Comparison of ENCODE assay signal across 1 cellular context in the genomic region with DNA sequence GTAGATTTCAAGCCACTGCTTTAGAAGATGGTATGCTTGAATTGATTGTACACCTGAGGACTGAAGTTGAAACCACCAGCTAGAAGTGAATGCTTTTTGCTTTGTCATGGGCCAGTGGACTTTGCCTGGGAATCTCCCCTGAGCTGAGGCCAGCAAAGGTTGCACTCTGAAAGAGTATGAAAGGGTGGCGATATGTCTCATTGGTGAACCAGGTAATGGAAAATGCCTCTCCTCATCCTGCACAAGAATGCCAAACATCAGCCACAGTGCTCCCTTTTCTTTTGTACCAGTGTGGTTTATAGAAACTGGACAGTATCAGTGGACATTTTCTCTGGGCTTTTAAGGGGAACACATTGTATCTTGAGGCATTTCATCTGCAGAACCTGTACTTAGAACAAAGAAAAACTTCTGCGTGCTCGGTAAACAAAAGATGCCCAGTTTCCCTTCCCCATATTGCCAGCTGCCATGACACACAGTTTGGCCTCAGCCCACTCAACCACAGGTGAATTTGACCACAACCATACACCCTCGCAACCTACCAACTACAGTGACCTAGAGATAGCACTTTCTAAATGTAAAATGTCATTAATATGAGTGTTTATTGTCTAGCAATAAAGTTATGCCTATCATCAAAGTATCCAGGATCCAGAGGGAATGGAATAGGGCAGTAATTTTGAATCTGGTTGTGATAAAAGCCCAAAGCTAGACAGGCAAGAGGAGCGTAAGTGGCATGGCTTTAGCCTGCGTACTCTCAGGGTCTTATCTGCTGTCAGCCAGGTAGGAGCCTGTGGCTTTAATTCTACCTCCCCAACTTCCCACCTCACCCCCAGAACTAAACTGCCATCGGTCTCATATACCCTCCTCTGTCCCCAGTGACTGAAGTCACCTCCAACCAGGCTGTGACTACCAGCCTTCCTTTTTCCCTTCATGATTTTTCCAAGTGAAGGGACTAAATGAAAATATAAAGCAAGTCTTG.
TF ChIP-seq lines count a peak whose summit lies in the region.

No MANE protein-coding gene starts in this region.

TF ChIP-seq in HepG2, 621 proteins besides CTCF, POLR2A, EP300 and RAD21 (continued from another document and continues in another):
- TF ChIP-seq ZEB1 (IDR thresholded peaks at IDR 0.05; ENCODE audit: insufficient replicate concordance, low read depth) (peak; percentile 93), XRCC5 (optimal IDR thresholded peaks at IDR 0.05; ENCODE audit: low read length) (peak; percentile 14), ZNF160 (CRISPR knock-in tag; IDR thresholded peaks at IDR 0.05) (no peak), DNMT1 (CRISPR knock-in tag; IDR thresholded peaks at IDR 0.05) (no peak), ZMYM4 (CRISPR knock-in tag; IDR thresholded peaks at IDR 0.05) (peak; percentile 77), MAZ (IDR thresholded peaks at IDR 0.05; ENCODE audit: borderline replicate concordance, low read depth, low read length) (no peak), MAZ (CRISPR knock-in tag; IDR thresholded peaks at IDR 0.05; ENCODE audit: low read depth) (no peak), ZNF737 (CRISPR knock-in tag; IDR thresholded peaks at IDR 0.05; ENCODE audit: borderline replicate concordance) (no peak), TAF15 (IDR thresholded peaks at IDR 0.05; ENCODE audit: low read depth, low read length, poor library complexity, severe bottlenecking) (no peak), ELF1 (CRISPR knock-in tag; IDR thresholded peaks at IDR 0.05) (0 out of 2 replicates have a peak, but pooled peaks have one; percentile 22), ZFP62 (CRISPR knock-in tag; IDR thresholded peaks at IDR 0.05) (no peak), PRMT3 (CRISPR knock-in tag; IDR thresholded peaks at IDR 0.05; ENCODE audit: borderline replicate concordance, low read depth) (no peak), SMARCC2 (IDR thresholded peaks at IDR 0.05) (no peak), ZNF251 (CRISPR knock-in tag; IDR thresholded peaks at IDR 0.05) (no peak), RARA (CRISPR knock-in tag; IDR thresholded peaks at IDR 0.05) (peak; percentile 66; the same call in 1 of the 2 replicates), HOXD1 (CRISPR knock-in tag; IDR thresholded peaks at IDR 0.05) (no peak), PITX1 (CRISPR knock-in tag; IDR thresholded peaks at IDR 0.05) (no peak), ZNF468 (CRISPR knock-in tag; IDR thresholded peaks at IDR 0.05) (no peak), CC2D1A (CRISPR knock-in tag; IDR thresholded peaks at IDR 0.05) (no peak), PCBP2 (optimal IDR thresholded peaks at IDR 0.05; ENCODE audit: low read depth, low read length, poor library complexity, severe bottlenecking) (no peak), BCL6 (CRISPR knock-in tag; IDR thresholded peaks at IDR 0.05) (peak; percentile 52), NCOA1 (CRISPR knock-in tag; IDR thresholded peaks at IDR 0.05) (no peak), JUN (CRISPR knock-in tag; IDR thresholded peaks at IDR 0.05) (no peak), ZKSCAN5 (CRISPR knock-in tag; IDR thresholded peaks at IDR 0.05) (no peak), KLF16 (CRISPR knock-in tag; IDR thresholded peaks at IDR 0.05) (no peak), ZNF761 (CRISPR knock-in tag; conservative IDR thresholded peaks at IDR 0.05) (no peak), ZSCAN20 (CRISPR knock-in tag; IDR thresholded peaks at IDR 0.05; ENCODE audit: borderline replicate concordance) (no peak), ZNF670 (CRISPR knock-in tag; IDR thresholded peaks at IDR 0.05; ENCODE audit: borderline replicate concordance) (no peak), SOX5 (CRISPR knock-in tag; IDR thresholded peaks at IDR 0.05; ENCODE audit: borderline replicate concordance) (peak; percentile 76), HDAC2 (CRISPR knock-in tag; IDR thresholded peaks at IDR 0.05) (peak; percentile 78), SP2 (CRISPR knock-in tag; IDR thresholded peaks at IDR 0.05) (no peak), ZNF335 (CRISPR knock-in tag; IDR thresholded peaks at IDR 0.05) (no peak)
- TF ChIP-seq, protein P1, sequence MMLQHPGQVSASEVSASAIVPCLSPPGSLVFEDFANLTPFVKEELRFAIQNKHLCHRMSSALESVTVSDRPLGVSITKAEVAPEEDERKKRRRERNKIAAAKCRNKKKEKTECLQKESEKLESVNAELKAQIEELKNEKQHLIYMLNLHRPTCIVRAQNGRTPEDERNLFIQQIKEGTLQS (CRISPR knock-in tag; IDR thresholded peaks at IDR 0.05), result no peak
- TF ChIP-seq, protein P2, sequence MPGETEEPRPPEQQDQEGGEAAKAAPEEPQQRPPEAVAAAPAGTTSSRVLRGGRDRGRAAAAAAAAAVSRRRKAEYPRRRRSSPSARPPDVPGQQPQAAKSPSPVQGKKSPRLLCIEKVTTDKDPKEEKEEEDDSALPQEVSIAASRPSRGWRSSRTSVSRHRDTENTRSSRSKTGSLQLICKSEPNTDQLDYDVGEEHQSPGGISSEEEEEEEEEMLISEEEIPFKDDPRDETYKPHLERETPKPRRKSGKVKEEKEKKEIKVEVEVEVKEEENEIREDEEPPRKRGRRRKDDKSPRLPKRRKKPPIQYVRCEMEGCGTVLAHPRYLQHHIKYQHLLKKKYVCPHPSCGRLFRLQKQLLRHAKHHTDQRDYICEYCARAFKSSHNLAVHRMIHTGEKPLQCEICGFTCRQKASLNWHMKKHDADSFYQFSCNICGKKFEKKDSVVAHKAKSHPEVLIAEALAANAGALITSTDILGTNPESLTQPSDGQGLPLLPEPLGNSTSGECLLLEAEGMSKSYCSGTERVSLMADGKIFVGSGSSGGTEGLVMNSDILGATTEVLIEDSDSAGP (CRISPR knock-in tag; IDR thresholded peaks at IDR 0.05; ENCODE audit: borderline replicate concordance), result no peak; the same call in 1 of the 2 replicates
- TF ChIP-seq, protein P3, sequence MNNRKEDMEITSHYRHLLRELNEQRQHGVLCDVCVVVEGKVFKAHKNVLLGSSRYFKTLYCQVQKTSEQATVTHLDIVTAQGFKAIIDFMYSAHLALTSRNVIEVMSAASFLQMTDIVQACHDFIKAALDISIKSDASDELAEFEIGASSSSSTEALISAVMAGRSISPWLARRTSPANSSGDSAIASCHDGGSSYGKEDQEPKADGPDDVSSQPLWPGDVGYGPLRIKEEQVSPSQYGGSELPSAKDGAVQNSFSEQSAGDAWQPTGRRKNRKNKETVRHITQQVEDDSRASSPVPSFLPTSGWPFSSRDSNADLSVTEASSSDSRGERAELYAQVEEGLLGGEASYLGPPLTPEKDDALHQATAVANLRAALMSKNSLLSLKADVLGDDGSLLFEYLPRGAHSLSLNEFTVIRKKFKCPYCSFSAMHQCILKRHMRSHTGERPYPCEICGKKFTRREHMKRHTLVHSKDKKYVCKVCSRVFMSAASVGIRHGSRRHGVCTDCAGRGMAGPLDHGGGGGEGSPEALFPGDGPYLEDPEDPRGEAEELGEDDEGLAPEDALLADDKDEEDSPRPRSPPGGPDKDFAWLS (CRISPR knock-in tag; IDR thresholded peaks at IDR 0.05; ENCODE audit: borderline replicate concordance), result no peak
- TF ChIP-seq, protein P4, sequence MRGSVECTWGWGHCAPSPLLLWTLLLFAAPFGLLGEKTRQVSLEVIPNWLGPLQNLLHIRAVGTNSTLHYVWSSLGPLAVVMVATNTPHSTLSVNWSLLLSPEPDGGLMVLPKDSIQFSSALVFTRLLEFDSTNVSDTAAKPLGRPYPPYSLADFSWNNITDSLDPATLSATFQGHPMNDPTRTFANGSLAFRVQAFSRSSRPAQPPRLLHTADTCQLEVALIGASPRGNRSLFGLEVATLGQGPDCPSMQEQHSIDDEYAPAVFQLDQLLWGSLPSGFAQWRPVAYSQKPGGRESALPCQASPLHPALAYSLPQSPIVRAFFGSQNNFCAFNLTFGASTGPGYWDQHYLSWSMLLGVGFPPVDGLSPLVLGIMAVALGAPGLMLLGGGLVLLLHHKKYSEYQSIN (CRISPR knock-in tag; IDR thresholded peaks at IDR 0.05; ENCODE audit: borderline replicate concordance), result no peak
- TF ChIP-seq, protein P5, sequence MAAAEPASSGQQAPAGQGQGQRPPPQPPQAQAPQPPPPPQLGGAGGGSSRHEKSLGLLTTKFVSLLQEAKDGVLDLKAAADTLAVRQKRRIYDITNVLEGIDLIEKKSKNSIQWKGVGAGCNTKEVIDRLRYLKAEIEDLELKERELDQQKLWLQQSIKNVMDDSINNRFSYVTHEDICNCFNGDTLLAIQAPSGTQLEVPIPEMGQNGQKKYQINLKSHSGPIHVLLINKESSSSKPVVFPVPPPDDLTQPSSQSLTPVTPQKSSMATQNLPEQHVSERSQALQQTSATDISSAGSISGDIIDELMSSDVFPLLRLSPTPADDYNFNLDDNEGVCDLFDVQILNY (CRISPR knock-in tag; conservative IDR thresholded peaks at IDR 0.05), result no peak
- TF ChIP-seq, protein P6, sequence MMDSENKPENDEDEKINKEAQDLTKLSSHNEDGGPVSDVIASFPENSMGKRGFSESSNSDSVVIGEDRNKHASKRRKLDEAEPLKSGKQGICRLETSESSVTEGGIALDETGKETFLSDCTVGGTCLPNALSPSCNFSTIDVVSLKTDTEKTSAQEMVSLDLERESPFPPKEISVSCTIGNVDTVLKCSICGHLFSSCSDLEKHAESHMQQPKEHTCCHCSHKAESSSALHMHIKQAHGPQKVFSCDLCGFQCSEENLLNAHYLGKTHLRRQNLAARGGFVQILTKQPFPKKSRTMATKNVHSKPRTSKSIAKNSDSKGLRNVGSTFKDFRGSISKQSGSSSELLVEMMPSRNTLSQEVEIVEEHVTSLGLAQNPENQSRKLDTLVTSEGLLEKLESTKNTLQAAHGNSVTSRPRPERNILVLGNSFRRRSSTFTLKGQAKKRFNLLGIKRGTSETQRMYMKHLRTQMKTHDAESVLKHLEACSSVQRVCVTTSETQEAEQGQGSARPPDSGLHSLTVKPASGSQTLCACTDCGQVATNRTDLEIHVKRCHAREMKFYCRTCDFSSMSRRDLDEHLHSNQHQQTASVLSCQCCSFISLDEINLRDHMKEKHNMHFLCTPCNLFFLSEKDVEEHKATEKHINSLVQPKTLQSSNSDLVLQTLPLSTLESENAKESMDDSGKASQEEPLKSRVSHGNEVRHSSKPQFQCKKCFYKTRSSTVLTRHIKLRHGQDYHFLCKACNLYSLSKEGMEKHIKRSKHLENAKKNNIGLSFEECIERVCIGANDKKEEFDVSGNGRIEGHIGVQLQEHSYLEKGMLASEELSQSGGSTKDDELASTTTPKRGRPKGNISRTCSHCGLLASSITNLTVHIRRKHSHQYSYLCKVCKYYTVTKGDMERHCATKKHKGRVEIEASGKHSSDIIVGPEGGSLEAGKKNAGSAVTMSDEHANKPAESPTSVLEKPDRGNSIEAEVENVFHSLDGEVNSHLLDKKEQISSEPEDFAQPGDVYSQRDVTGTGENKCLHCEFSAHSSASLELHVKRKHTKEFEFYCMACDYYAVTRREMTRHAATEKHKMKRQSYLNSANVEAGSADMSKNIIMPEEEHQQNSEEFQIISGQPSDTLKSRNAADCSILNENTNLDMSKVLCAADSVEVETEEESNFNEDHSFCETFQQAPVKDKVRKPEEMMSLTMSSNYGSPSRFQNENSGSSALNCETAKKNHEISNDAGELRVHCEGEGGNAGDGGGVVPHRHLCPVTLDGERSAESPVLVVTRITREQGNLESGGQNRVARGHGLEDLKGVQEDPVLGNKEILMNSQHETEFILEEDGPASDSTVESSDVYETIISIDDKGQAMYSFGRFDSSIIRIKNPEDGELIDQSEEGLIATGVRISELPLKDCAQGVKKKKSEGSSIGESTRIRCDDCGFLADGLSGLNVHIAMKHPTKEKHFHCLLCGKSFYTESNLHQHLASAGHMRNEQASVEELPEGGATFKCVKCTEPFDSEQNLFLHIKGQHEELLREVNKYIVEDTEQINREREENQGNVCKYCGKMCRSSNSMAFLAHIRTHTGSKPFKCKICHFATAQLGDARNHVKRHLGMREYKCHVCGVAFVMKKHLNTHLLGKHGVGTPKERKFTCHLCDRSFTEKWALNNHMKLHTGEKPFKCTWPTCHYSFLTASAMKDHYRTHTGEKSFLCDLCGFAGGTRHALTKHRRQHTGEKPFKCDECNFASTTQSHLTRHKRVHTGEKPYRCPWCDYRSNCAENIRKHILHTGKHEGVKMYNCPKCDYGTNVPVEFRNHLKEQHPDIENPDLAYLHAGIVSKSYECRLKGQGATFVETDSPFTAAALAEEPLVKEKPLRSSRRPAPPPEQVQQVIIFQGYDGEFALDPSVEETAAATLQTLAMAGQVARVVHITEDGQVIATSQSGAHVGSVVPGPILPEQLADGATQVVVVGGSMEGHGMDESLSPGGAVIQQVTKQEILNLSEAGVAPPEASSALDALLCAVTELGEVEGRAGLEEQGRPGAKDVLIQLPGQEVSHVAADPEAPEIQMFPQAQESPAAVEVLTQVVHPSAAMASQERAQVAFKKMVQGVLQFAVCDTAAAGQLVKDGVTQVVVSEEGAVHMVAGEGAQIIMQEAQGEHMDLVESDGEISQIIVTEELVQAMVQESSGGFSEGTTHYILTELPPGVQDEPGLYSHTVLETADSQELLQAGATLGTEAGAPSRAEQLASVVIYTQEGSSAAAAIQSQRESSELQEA (CRISPR knock-in tag; IDR thresholded peaks at IDR 0.05; ENCODE audit: not compliant biosample characterization), result no peak
- TF ChIP-seq, protein P7, sequence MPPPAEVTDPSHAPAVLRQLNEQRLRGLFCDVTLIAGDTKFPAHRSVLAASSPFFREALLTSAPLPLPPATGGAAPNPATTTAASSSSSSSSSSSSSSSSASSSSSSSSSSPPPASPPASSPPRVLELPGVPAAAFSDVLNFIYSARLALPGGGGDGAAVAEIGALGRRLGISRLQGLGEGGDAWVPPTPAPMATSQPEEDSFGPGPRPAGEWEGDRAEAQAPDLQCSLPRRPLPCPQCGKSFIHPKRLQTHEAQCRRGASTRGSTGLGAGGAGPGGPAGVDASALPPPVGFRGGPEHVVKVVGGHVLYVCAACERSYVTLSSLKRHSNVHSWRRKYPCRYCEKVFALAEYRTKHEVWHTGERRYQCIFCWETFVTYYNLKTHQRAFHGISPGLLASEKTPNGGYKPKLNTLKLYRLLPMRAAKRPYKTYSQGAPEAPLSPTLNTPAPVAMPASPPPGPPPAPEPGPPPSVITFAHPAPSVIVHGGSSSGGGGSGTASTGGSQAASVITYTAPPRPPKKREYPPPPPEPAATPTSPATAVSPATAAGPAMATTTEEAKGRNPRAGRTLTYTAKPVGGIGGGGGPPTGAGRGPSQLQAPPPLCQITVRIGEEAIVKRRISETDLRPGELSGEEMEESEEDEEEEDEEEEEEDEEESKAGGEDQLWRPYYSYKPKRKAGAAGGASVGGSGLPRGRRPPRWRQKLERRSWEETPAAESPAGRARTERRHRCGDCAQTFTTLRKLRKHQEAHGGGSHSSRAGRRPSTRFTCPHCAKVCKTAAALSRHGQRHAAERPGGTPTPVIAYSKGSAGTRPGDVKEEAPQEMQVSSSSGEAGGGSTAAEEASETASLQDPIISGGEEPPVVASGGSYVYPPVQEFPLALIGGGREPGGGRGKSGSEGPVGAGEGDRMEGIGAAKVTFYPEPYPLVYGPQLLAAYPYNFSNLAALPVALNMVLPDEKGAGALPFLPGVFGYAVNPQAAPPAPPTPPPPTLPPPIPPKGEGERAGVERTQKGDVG (CRISPR knock-in tag; IDR thresholded peaks at IDR 0.05; ENCODE audit: borderline replicate concordance), result no peak
- TF ChIP-seq, protein P8, sequence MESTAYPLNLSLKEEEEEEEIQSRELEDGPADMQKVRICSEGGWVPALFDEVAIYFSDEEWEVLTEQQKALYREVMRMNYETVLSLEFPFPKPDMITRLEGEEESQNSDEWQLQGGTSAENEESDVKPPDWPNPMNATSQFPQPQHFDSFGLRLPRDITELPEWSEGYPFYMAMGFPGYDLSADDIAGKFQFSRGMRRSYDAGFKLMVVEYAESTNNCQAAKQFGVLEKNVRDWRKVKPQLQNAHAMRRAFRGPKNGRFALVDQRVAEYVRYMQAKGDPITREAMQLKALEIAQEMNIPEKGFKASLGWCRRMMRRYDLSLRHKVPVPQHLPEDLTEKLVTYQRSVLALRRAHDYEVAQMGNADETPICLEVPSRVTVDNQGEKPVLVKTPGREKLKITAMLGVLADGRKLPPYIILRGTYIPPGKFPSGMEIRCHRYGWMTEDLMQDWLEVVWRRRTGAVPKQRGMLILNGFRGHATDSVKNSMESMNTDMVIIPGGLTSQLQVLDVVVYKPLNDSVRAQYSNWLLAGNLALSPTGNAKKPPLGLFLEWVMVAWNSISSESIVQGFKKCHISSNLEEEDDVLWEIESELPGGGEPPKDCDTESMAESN (CRISPR knock-in tag; conservative IDR thresholded peaks at IDR 0.05), result no peak
